8 cellular contexts compared by ENCODE assay signal in genomic region chr6:43478008-43478372, GRCh38. TPM values are rescaled to one million over a fixed set of nuclear protein-coding genes. Genes with fewer than 3 reads are reported as not detected.
A peak's percentile ranks its signal among the peaks of the same experiment; 100 is the strongest.
DNase-seq lines count a peak whose midpoint lies in the region; ATAC-seq and TF ChIP-seq lines count a peak whose summit lies in the region.

No MANE protein-coding gene starts in this region.

- POLR2A ChIA-PET in PC-3 (lab: Charles Lee; ENCODE audit: unreplicated experiment) = no interaction called here

- peak overlapping the region; percentile 16 for H2BK120ac ChIP-seq in trophoblast cell (ENCODE audit: insufficient read depth, low read length, poor library complexity)

- CTCF ChIA-PET in PC-3 (lab: Charles Lee) = no interaction called here

- no peak overlapping the region for H4K91ac ChIP-seq in trophoblast cell (ENCODE audit: low read depth, low read length)

- H3K18ac ChIP-seq in trophoblast cell (ENCODE audit: low read length) = no peak overlapping the region

- no peaks in the 10 kb centered on the region for H3K79me1 ChIP-seq in trophoblast cell (ENCODE audit: low read length)

- H3K4me1 ChIP-seq in PC-3 (ENCODE audit: insufficient read depth, low read length) (peaks cover 44% of the 10 kb centered on the region), trophoblast cell (ENCODE audit: control insufficient read depth in 1 of 2, insufficient read depth in 2 of 2, low read length in 2 of 2) (peaks cover 7 to 10% of the 10 kb centered on the region in 2 experiments)

- no peak for DNase-seq in GM12864 (ENCODE audit: low read depth)
- DNase-seq in PC-3 = no peak
- DNase-seq in epithelial cell of prostate (ENCODE audit: low read depth, low spot score) = no peak
- DNase-seq in trophoblast cell = no peak
- no peak for DNase-seq in cerebellar cortex (ENCODE audit: low spot score)
- no peak for DNase-seq in Ammon's horn (ENCODE audit: low spot score)
- DNase-seq in putamen (ENCODE audit: low spot score) = no peak

- no peak overlapping the region for H2AFZ ChIP-seq in PC-3 (ENCODE audit: low read length)
- peak overlapping the region; percentile 24 for H2AFZ ChIP-seq in trophoblast cell (ENCODE audit: insufficient read depth, low read length, poor library complexity)

- no peaks in the 10 kb centered on the region for H3K9me2 ChIP-seq in PC-3 (replicated peaks; ENCODE audit: low read length)

- H2BK5ac ChIP-seq in trophoblast cell (ENCODE audit: low read depth, low read length, poor library complexity) = no peak overlapping the region

- no peak overlapping the region for H3K23ac ChIP-seq in trophoblast cell (ENCODE audit: low read length)

- H4K12ac ChIP-seq in trophoblast cell (ENCODE audit: low read depth, low read length) = peak overlapping the region; percentile 49

- WGBS in trophoblast cell (ENCODE audit: extremely low coverage, insufficient coverage, insufficient read length) = no CpG with 5 or more reads among the region's 3 CpGs

- peak overlapping the region; percentile 50 for H3K4ac ChIP-seq in trophoblast cell (ENCODE audit: low read depth, low read length)

- peak overlapping the region; percentile 91 for H4K8ac ChIP-seq in trophoblast cell (ENCODE audit: low read depth, low read length)

- H3K14ac ChIP-seq in trophoblast cell (ENCODE audit: low read length) = peak overlapping the region; percentile 17

- H3K27ac ChIP-seq in PC-3 (ENCODE audit: low read length) (0 out of 2 replicates have a peak overlapping the region, but pooled peaks have one; percentile 15), epithelial cell of prostate (peak overlapping the region; percentile 36), trophoblast cell (ENCODE audit: low read depth, low read length) (no peak overlapping the region)

- H3F3A ChIP-seq in PC-3 (ENCODE audit: low read length, unreplicated experiment) = no peaks in the 10 kb centered on the region

- H3K79me2 ChIP-seq in PC-3 (ENCODE audit: low read length) (peaks cover 51% of the 10 kb centered on the region), trophoblast cell (ENCODE audit: control insufficient read depth, insufficient read depth, low read length, poor library complexity) (peaks cover 1% of the 10 kb centered on the region)

- no peak overlapping the region for H2AK5ac ChIP-seq in trophoblast cell (ENCODE audit: low read length)

- BruUV-seq in PC-3 (replicated peaks; lab: Mats Ljungman, UMichigan) = TSS peak; percentile 61

- no peak overlapping the region for H2BK12ac ChIP-seq in trophoblast cell (ENCODE audit: low read length)

- intact Hi-C loops in PC-3 (cut with micrococcal nuclease) = no loop called here

- H3K36me3 ChIP-seq in PC-3 (ENCODE audit: low read depth, low read length) (no peaks in the 10 kb centered on the region), trophoblast cell (ENCODE audit: control insufficient read depth in 1 of 2, insufficient read depth in 2 of 2, low read length in 2 of 2) (no peaks in the 10 kb centered on the region)

- H3K9me3 ChIP-seq in PC-3 (ENCODE audit: low read length) (no peaks in the 10 kb centered on the region), trophoblast cell (ENCODE audit: insufficient read depth, low read depth, low read length) (no peaks in the 10 kb centered on the region)

- no peaks in the 10 kb centered on the region for H3K27me3 ChIP-seq in PC-3 (ENCODE audit: low read length)
- no peaks in the 10 kb centered on the region for H3K27me3 ChIP-seq in trophoblast cell (ENCODE audit: insufficient read depth, low read length)

- no peaks in the 10 kb centered on the region for H4K20me1 ChIP-seq in PC-3 (ENCODE audit: low read length)

- ATAC-seq in PC-3 = no peak
- no peak for ATAC-seq in HG02642 (IDR thresholded peaks at IDR 0.05; ENCODE audit: poor library complexity, unreplicated experiment)

- H3K4me3 ChIP-seq in GM12864 (ENCODE audit: low read depth, low read length) = peak overlapping the region; percentile 86
- H3K4me3 ChIP-seq in PC-3 (ENCODE audit: low read length) = peak overlapping the region; percentile 90
- H3K4me3 ChIP-seq in trophoblast cell (ENCODE audit: low read depth, low read length) = peak overlapping the region; percentile 81

- H3K4me2 ChIP-seq in PC-3 (ENCODE audit: low read length) = peak overlapping the region; percentile 94
- H3K4me2 ChIP-seq in trophoblast cell (ENCODE audit: low read length) = peak overlapping the region; percentile 92

- H3K9ac ChIP-seq in PC-3 (ENCODE audit: low read length) (peak overlapping the region; percentile 95), trophoblast cell (ENCODE audit: low read length) (peak overlapping the region; percentile 87)

- TF ChIP-seq CTCF in GM12864 (IDR thresholded peaks at IDR 0.05; ENCODE audit: low read depth, low read length, missing control alignments) = no peak
- TF ChIP-seq CTCF in PC-3 (conservative IDR thresholded peaks at IDR 0.05; ENCODE audit: low read depth, low read length) = no peak

RNA-seq across cellular contexts. Expression of gene TJAP1, which starts 0.6 kb away (rescaled TPM):
- 28.5 and 40.0 TPM in 2 replicates for total RNA-seq in PC-3 (2014; rRNA removed)
- 21.4 and 21.9 TPM in 2 replicates for polyA plus RNA-seq in trophoblast cell (2013)

RNA-seq across cellular contexts. Expression of gene DLK2, which starts 22.6 kb away (rescaled TPM):
- total RNA-seq in PC-3 (2014; rRNA removed) = 1.4 and 4.4 TPM in 2 replicates
- 12.6 and 13.6 TPM in 2 replicates for polyA plus RNA-seq in trophoblast cell (2013)

RNA-seq across cellular contexts. Expression of gene LRRC73, which starts 32.2 kb away (rescaled TPM):
- 0.22 and 0.75 TPM in 2 replicates for total RNA-seq in PC-3 (2014; rRNA removed)
- 0.74 and 0.78 TPM in 2 replicates for polyA plus RNA-seq in trophoblast cell (2013)

RNA-seq across cellular contexts. Expression of gene YIPF3, which starts 38.7 kb away (rescaled TPM):
- total RNA-seq in PC-3 (2014; rRNA removed) = 89.7 and 93.9 TPM in 2 replicates
- polyA plus RNA-seq in trophoblast cell (2013) = 124 and 129 TPM in 2 replicates

RNA-seq across cellular contexts. Expression of gene POLR1C, which starts 38.9 kb away (rescaled TPM):
- 61.4 and 69.7 TPM in 2 replicates for total RNA-seq in PC-3 (2014; rRNA removed)
- 23.9 and 25.0 TPM in 2 replicates for polyA plus RNA-seq in trophoblast cell (2013)
